8 cellular contexts compared by ENCODE assay signal in the genomic region with DNA sequence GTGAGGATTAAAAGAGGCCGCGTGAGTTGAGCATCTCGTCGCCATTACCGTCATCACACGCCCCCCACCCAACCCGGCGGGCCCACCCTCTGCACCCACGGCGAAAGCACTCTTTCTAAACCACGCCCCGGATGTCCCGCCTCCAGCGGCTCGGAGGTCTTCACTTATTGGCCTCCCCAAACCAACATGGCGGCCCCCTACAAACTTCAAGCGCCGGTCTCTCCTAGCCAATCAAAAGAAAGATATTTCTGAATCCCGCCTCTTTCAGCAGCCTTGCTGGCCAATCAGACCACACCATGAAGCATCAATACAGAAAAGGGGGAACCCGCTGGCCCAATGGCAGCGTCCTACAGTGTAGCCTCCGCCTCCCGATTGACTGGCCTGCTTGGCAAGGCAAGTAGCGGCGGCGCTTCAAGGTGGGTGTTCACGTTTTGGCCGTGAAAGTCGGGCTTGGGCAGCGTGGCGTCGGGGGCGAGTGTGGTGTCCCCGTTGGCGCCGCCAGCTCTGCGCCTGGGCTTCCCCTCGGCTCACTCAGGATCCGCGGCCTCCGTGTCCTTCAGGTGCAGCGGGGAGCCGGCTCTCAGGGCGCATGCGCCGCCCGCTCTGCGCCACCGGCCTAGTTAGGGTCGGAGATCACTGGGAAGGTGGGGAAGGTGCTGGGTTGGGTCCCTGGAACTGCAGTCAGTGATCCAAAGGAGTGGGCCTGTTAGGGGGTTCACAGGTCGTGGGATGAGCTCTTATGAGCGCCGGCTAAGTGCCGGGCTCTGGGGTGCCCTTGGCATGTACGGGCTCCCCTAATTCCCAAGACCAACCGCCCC. TPM values are rescaled to one million over a fixed set of nuclear protein-coding genes. Genes with fewer than 3 reads are reported as not detected.
DNase-seq lines count a peak whose midpoint lies in the region; ATAC-seq, FAIRE-seq and TF ChIP-seq lines count a peak whose summit lies in the region.

NDUFS8 (plus strand) TSS at position 364 of the 818 bp plus-strand sequence. CDS start 1,471 bp downstream, outside the sequence.

- ATAC-seq in HG02852 (IDR thresholded peaks at IDR 0.05; ENCODE audit: unreplicated experiment) (peak; percentile 87), heart left ventricle (peak; percentile 90 to 96 (median 94))

- H3K27me3 Mint-ChIP-seq in type B pancreatic cell, result no peaks in the 10 kb centered on the region

- peaks cover 49 to 55% of the 10 kb centered on the region in 2 donors for H3K4me1 ChIP-seq in adrenal gland (replicated peaks in 1 of 2)
- H3K4me1 ChIP-seq in heart left ventricle, result peaks cover 0 to 46% (median 30%) of the 10 kb centered on the region in 12 donors

- H3K4me3 Mint-ChIP-seq in type B pancreatic cell, result peak within 1 kb of the TSS; percentile 99

- no peak for TF ChIP-seq CTCF in adrenal gland (IDR thresholded peaks at IDR 0.05)
- TF ChIP-seq CTCF in heart left ventricle (IDR thresholded peaks at IDR 0.05), result no peak
- no peak for TF ChIP-seq CTCF in type B pancreatic cell (conservative IDR thresholded peaks at IDR 0.05)

- peak; percentile 100 for FAIRE-seq in GM12892 (lab: Jason Lieb, UNC)

- H3K36me3 ChIP-seq in adrenal gland (replicated peaks in 1 of 2), result peaks cover 0 to 25% of the 10 kb centered on the region in 2 donors
- H3K36me3 ChIP-seq in heart left ventricle, result peaks cover 0 to 33% (median 16%) of the 10 kb centered on the region in 9 donors

- peak within 1 kb of the TSS; percentile 96 for H3K27ac Mint-ChIP-seq in type B pancreatic cell

- TF ChIP-seq POLR2A in GM12892 (IDR thresholded peaks at IDR 0.05; ENCODE audit: low read depth, low read length) (peak; percentile 83; the same call in 1 of the 2 replicates), adrenal gland (IDR thresholded peaks at IDR 0.05) (peak; percentile 56 to 92), heart left ventricle (IDR thresholded peaks at IDR 0.05) (peak in 1 of 2 donors; percentile 71)

- DNase-seq in GM12892 (ENCODE audit: insufficient read length), result peak; percentile 99
- peak; percentile 99 for DNase-seq in NCI-H146 (lab: John Stamatoyannopoulos, UW)
- DNase-seq in T-helper 1 cell, result peak; percentile 90 to 98 (median 91)
- peak; percentile 94 to 99 (median 98) for DNase-seq in adrenal gland
- peak; percentile 95 to 98 (median 97) for DNase-seq in heart left ventricle
- DNase-seq in pons (ENCODE audit: low spot score), result peak; percentile 100
- peak; percentile 92 for DNase-seq in type B pancreatic cell (ENCODE audit: extremely low spot score, unreplicated experiment)

- H3K9me3 Mint-ChIP-seq in type B pancreatic cell, result no peaks in the 10 kb centered on the region

- H3K4me3 ChIP-seq in adrenal gland (peak within 1 kb of the TSS; percentile 9 to 85 (median 39)), heart left ventricle (peak within 1 kb of the TSS; percentile 63 to 94 (median 85))

- H3K27ac ChIP-seq in adrenal gland (peak within 1 kb of the TSS; percentile 78 to 98 (median 94)), heart left ventricle (peak within 1 kb of the TSS; percentile 85 to 98 (median 93))

- WGBS in adrenal gland, 4 donors, result 0 to 2% (median 0%) methylated on average over 32 to 56 of the region's 56 CpGs
- WGBS in heart left ventricle, 4 donors, result 0 to 1% (median 0%) methylated on average over 39 to 56 of the region's 56 CpGs

- H3K9me3 ChIP-seq in adrenal gland (replicated peaks in 1 of 3), result no peaks in the 10 kb centered on the region
- no peaks in the 10 kb centered on the region for H3K9me3 ChIP-seq in heart left ventricle

- peaks cover 21% of the 10 kb centered on the region for H3K4me1 Mint-ChIP-seq in type B pancreatic cell (ENCODE audit: unreplicated experiment)

- H3K36me3 Mint-ChIP-seq in type B pancreatic cell, result peaks cover 10% of the 10 kb centered on the region

- intact Hi-C loops in adrenal gland (cut with DNase I), result no loop called here
- intact Hi-C loops in heart left ventricle (cut with DNase I), result loop anchor here in 3 of 10 donors (10.0 kb wide), 3 partner anchors 94 to 184 kb away; partner anchors contain the start of genes CHKA (in 2 of the 3) and KMT5B (in 1 of the 3)

- no peaks in the 10 kb centered on the region for H3K27me3 ChIP-seq in adrenal gland
- no peaks in the 10 kb centered on the region for H3K27me3 ChIP-seq in heart left ventricle

RNA-seq across cellular contexts. Expression of gene NDUFS8, which starts in this region (rescaled TPM):
- polyA plus RNA-seq in GM12892 (2012; ENCODE audit: missing spikeins), result 67.3 TPM
- 1,000 to 10,000 TPM in 1 of 8 donors, 100 to 1,000 TPM in 7; 425 to 1,037 (median 520) TPM for total RNA-seq in adrenal gland
- 100 to 1,000 TPM; 199 to 814 (median 571) TPM for polyA plus RNA-seq in adrenal gland
- 100 to 1,000 TPM; 262 to 948 (median 365) TPM for total RNA-seq in heart left ventricle
- 100 to 1,000 TPM; 310 to 870 TPM for polyA plus RNA-seq in heart left ventricle
- total RNA-seq in type B pancreatic cell (ENCODE audit: low replicate concordance), result 153 and 168 TPM in 2 replicates

Comparison
In these comparisons a context has a peak if more than half of its experiments do, and no peak if none do; other contexts are left out.
1. Peak in every context shown above with its lines: DNase-seq, ATAC-seq, H3K4me3 ChIP-seq and H3K27ac ChIP-seq.